Comparison of ENCODE assay signal across 8 cellular contexts in the genomic region with DNA sequence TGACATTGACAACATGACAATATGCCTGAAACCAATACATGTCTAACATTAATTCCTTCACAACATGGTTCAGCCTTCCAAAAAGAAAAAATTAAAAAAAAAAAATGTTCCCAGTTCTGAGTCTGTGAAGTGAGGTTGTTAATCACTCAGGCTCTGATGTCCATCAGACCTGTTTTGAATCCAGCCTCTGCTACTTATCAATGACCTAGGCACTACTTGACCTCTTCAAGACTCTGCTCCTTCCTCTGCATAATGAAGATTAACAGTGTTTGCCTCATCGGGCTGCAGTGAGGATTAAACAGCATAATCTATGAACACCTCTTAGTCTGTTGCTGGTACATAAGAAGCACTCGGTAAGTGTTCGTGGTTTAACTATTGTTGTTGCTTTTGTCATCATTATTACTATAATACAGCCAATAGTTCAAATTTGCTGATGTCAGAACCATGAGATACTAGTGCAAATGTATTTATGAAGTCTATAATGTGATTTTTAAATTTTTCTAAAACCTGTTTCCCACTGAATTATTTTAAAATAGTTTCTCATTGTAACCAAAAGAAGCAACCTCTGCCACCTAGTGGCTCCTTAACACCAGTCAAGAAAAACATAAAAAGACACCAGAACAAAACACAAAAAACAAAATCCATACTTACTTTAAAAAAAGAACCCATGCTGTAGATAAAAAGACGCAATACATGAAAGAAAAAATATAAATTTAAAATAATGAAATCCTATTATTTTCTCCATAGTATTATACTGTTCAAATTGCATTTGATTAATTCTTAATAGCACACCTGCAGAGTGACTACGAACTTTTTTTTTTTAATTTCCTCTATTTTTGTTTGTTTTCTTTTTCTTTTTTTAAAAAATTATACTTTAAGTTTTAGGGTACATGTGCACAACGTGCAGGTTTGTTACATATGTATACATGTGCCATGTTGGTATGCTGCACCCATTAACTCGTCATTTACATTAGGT. TPM values are rescaled to one million over a fixed set of nuclear protein-coding genes. Genes with fewer than 3 reads are reported as not detected.
DNase-seq lines count a peak whose midpoint lies in the region; ATAC-seq and TF ChIP-seq lines count a peak whose summit lies in the region.

No MANE protein-coding gene starts in this region.

- H3K9me3 ChIP-seq in esophagus muscularis mucosa = no peaks in the 10 kb centered on the region
- H3K9me3 ChIP-seq in gastrocnemius medialis = no peaks in the 10 kb centered on the region

- 64% methylated on average over 7 of the region's 7 CpGs for WGBS in esophagus muscularis mucosa

- no peak for TF ChIP-seq EP300 in esophagus muscularis mucosa (IDR thresholded peaks at IDR 0.05)

- intact Hi-C loops in esophagus muscularis mucosa (cut with DNase I) (loop anchor here (2.0 kb wide), 1 partner anchor 265 kb away; no protein-coding TSS in a partner anchor), gastrocnemius medialis (cut with DNase I; ENCODE audit: low total_unique reads) (loop anchor here (2.0 to 10.0 kb wide), 2 partner anchors 125 to 265 kb away; a partner anchor contains a TSS)

- no peaks in the 10 kb centered on the region for H3K36me3 ChIP-seq in esophagus muscularis mucosa
- no peaks in the 10 kb centered on the region for H3K36me3 ChIP-seq in gastrocnemius medialis

- ATAC-seq in gastrocnemius medialis (no peak), GM21723 (IDR thresholded peaks at IDR 0.05; ENCODE audit: unreplicated experiment) (no peak), GM18511 (IDR thresholded peaks at IDR 0.05; ENCODE audit: unreplicated experiment) (no peak)

- TF ChIP-seq POLR2A in esophagus muscularis mucosa (IDR thresholded peaks at IDR 0.05; ENCODE audit: low read depth) = no peak
- TF ChIP-seq POLR2A in gastrocnemius medialis (IDR thresholded peaks at IDR 0.05) = no peak

- H3K4me1 ChIP-seq in esophagus muscularis mucosa = no peaks in the 10 kb centered on the region
- no peaks in the 10 kb centered on the region for H3K4me1 ChIP-seq in gastrocnemius medialis

- peak; percentile 85 for TF ChIP-seq CTCF in 22Rv1 (IDR thresholded peaks at IDR 0.05)
- TF ChIP-seq CTCF in GM12873 (IDR thresholded peaks at IDR 0.05; ENCODE audit: insufficient read depth, low read depth, low read length, missing control alignments) = peak; percentile 50
- peak; percentile 56 to 63 (median 62) for TF ChIP-seq CTCF in esophagus muscularis mucosa (IDR thresholded peaks at IDR 0.05)
- peak; percentile 19 to 64 (median 55) for TF ChIP-seq CTCF in gastrocnemius medialis (IDR thresholded peaks at IDR 0.05 in 4 of 5, conservative IDR thresholded peaks at IDR 0.05 in 1 of 5)

- H3K27ac ChIP-seq in 22Rv1 = no peak overlapping the region
- no peak overlapping the region for H3K27ac ChIP-seq in esophagus muscularis mucosa (replicated peaks in 1 of 4)
- H3K27ac ChIP-seq in gastrocnemius medialis = no peak overlapping the region

- in situ Hi-C loops in gastrocnemius medialis (cut with MboI; ENCODE audit: low sequenced_read_pairs in 4 of 4) = loop anchor here in 3 of 4 donors (10.0 to 25.0 kb wide), 3 partner anchors 255 to 265 kb away; no protein-coding TSS in a partner anchor

- H3K27me3 ChIP-seq in esophagus muscularis mucosa (no peaks in the 10 kb centered on the region), gastrocnemius medialis (no peaks in the 10 kb centered on the region)

- peak; percentile 87 for DNase-seq in NCI-H82 treated with DMSO at 0.1 percent for 48 hours (lab: John Stamatoyannopoulos, UW; ENCODE audit: unreplicated experiment)
- DNase-seq in esophagus muscularis mucosa (ENCODE audit: extremely low spot score) = no peak
- DNase-seq in gastrocnemius medialis = no peak
- no peak for DNase-seq in SW480 (ENCODE audit: low spot score)

- H3K4me3 ChIP-seq in esophagus muscularis mucosa (no peak overlapping the region), gastrocnemius medialis (no peak overlapping the region)

RNA-seq across cellular contexts. Expression of a gene that starts 20.3 kb away (rescaled TPM):
- total RNA-seq in esophagus muscularis mucosa = 10 to 100 TPM; 17.6 to 24.1 (median 22.6) TPM
- total RNA-seq in gastrocnemius medialis = 10 to 100 TPM; 13.5 to 17.3 (median 15.7) TPM
